Comparison of ENCODE assay signal across 1 cellular context in the genomic region with DNA sequence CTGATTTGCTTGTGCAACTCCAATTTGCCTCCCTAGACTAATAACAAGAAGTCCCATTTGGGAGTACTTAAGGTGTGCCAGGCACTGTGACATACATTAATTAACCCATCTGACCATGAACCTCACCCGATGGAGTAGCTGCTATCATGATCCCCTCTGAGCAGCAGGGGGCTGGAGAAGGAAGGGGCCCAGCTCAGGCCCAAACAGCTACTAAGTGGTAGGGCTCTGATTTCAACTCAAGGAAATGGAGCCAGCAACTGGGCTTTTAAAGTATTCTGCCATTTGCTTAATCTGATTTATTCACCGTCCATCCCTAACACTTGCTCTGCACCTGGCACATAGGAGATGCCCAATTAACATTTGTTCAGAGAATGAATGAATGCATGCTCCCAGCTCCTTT.
TF ChIP-seq lines count a peak whose summit lies in the region.

No MANE protein-coding gene starts in this region.

TF ChIP-seq in H1, 55 proteins besides CTCF, POLR2A, EP300 and RAD21:
- TF ChIP-seq, protein P1, sequence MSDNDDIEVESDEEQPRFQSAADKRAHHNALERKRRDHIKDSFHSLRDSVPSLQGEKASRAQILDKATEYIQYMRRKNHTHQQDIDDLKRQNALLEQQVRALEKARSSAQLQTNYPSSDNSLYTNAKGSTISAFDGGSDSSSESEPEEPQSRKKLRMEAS (IDR thresholded peaks at IDR 0.05) = no peak
- no peak for TF ChIP-seq KDM1A (IDR thresholded peaks at IDR 0.05; ENCODE audit: borderline replicate concordance, low read length)
- no peak for TF ChIP-seq ASH2L (IDR thresholded peaks at IDR 0.05; ENCODE audit: low read length)
- no peak for TF ChIP-seq RFX5 (IDR thresholded peaks at IDR 0.05; ENCODE audit: borderline replicate concordance, low read depth, low read length)
- TF ChIP-seq SIN3A (conservative IDR thresholded peaks at IDR 0.05 in 1 of 2, IDR thresholded peaks at IDR 0.05 in 1 of 2; ENCODE audit: low read depth in 1 of 2, low read length in 2 of 2) = no peak
- TF ChIP-seq, protein P2, sequence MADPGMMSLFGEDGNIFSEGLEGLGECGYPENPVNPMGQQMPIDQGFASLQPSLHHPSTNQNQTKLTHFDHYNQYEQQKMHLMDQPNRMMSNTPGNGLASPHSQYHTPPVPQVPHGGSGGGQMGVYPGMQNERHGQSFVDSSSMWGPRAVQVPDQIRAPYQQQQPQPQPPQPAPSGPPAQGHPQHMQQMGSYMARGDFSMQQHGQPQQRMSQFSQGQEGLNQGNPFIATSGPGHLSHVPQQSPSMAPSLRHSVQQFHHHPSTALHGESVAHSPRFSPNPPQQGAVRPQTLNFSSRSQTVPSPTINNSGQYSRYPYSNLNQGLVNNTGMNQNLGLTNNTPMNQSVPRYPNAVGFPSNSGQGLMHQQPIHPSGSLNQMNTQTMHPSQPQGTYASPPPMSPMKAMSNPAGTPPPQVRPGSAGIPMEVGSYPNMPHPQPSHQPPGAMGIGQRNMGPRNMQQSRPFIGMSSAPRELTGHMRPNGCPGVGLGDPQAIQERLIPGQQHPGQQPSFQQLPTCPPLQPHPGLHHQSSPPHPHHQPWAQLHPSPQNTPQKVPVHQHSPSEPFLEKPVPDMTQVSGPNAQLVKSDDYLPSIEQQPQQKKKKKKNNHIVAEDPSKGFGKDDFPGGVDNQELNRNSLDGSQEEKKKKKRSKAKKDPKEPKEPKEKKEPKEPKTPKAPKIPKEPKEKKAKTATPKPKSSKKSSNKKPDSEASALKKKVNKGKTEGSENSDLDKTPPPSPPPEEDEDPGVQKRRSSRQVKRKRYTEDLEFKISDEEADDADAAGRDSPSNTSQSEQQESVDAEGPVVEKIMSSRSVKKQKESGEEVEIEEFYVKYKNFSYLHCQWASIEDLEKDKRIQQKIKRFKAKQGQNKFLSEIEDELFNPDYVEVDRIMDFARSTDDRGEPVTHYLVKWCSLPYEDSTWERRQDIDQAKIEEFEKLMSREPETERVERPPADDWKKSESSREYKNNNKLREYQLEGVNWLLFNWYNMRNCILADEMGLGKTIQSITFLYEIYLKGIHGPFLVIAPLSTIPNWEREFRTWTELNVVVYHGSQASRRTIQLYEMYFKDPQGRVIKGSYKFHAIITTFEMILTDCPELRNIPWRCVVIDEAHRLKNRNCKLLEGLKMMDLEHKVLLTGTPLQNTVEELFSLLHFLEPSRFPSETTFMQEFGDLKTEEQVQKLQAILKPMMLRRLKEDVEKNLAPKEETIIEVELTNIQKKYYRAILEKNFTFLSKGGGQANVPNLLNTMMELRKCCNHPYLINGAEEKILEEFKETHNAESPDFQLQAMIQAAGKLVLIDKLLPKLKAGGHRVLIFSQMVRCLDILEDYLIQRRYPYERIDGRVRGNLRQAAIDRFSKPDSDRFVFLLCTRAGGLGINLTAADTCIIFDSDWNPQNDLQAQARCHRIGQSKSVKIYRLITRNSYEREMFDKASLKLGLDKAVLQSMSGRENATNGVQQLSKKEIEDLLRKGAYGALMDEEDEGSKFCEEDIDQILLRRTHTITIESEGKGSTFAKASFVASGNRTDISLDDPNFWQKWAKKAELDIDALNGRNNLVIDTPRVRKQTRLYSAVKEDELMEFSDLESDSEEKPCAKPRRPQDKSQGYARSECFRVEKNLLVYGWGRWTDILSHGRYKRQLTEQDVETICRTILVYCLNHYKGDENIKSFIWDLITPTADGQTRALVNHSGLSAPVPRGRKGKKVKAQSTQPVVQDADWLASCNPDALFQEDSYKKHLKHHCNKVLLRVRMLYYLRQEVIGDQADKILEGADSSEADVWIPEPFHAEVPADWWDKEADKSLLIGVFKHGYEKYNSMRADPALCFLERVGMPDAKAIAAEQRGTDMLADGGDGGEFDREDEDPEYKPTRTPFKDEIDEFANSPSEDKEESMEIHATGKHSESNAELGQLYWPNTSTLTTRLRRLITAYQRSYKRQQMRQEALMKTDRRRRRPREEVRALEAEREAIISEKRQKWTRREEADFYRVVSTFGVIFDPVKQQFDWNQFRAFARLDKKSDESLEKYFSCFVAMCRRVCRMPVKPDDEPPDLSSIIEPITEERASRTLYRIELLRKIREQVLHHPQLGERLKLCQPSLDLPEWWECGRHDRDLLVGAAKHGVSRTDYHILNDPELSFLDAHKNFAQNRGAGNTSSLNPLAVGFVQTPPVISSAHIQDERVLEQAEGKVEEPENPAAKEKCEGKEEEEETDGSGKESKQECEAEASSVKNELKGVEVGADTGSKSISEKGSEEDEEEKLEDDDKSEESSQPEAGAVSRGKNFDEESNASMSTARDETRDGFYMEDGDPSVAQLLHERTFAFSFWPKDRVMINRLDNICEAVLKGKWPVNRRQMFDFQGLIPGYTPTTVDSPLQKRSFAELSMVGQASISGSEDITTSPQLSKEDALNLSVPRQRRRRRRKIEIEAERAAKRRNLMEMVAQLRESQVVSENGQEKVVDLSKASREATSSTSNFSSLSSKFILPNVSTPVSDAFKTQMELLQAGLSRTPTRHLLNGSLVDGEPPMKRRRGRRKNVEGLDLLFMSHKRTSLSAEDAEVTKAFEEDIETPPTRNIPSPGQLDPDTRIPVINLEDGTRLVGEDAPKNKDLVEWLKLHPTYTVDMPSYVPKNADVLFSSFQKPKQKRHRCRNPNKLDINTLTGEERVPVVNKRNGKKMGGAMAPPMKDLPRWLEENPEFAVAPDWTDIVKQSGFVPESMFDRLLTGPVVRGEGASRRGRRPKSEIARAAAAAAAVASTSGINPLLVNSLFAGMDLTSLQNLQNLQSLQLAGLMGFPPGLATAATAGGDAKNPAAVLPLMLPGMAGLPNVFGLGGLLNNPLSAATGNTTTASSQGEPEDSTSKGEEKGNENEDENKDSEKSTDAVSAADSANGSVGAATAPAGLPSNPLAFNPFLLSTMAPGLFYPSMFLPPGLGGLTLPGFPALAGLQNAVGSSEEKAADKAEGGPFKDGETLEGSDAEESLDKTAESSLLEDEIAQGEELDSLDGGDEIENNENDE (IDR thresholded peaks at IDR 0.05; ENCODE audit: insufficient replicate concordance, low read length) = no peak
- TF ChIP-seq GABPA (IDR thresholded peaks at IDR 0.05; ENCODE audit: borderline replicate concordance, insufficient read depth, low read length) = no peak
- TF ChIP-seq SP2 (IDR thresholded peaks at IDR 0.05; ENCODE audit: low read length) = no peak
- TF ChIP-seq ZNF274 (IDR thresholded peaks at IDR 0.05; ENCODE audit: borderline replicate concordance, extremely low read depth, low read length) = no peak
- TF ChIP-seq RXRA (IDR thresholded peaks at IDR 0.05; ENCODE audit: insufficient read depth, low read depth, low read length) = no peak
- TF ChIP-seq PHF8 (conservative IDR thresholded peaks at IDR 0.05; ENCODE audit: low read depth, low read length) = no peak
- no peak for TF ChIP-seq MAFK (IDR thresholded peaks at IDR 0.05; ENCODE audit: low read depth, low read length)
- no peak for TF ChIP-seq KDM4A (IDR thresholded peaks at IDR 0.05; ENCODE audit: low read depth, low read length, severe bottlenecking)
- no peak for TF ChIP-seq CHD1 (IDR thresholded peaks at IDR 0.05; ENCODE audit: low read depth, low read length)
- no peak for TF ChIP-seq TAF1 (IDR thresholded peaks at IDR 0.05; ENCODE audit: low read depth, low read length)
- TF ChIP-seq HDAC2 (IDR thresholded peaks at IDR 0.05; ENCODE audit: borderline replicate concordance in 1 of 2, low read depth in 2 of 2, low read length in 2 of 2) = no peak
- TF ChIP-seq CHD2 (IDR thresholded peaks at IDR 0.05; ENCODE audit: low read length) = no peak
